ENCODE assay signal across 14 cellular contexts in genomic region chr2:159211447-159212396, GRCh38.
DNase-seq lines count a peak whose midpoint lies in the region; ATAC-seq and TF ChIP-seq lines count a peak whose summit lies in the region.
"Had no signal": no experiment of that assay in that cellular context is flagged by ENCODE, and none has a peak within 500 bp of the region (broad histone marks: within the 10 kb centered on the region; RNA-seq: fewer than 3 reads in every experiment).

No MANE protein-coding gene starts in this region.

- peaks cover 14% of the 10 kb centered on the region for H3K36me3 ChIP-seq in rectal smooth muscle tissue (ENCODE audit: control insufficient read depth, insufficient read depth, low read length)

- H3K4me3 ChIP-seq in rectal smooth muscle tissue (ENCODE audit: low read length), result no peak overlapping the region
- H3K4me3 ChIP-seq: MG63 had no signal

- H3K9ac ChIP-seq in rectal smooth muscle tissue (ENCODE audit: low read length), result peak overlapping the region; percentile 7

- H3K27ac Mint-ChIP-seq in HFFc6, result peak overlapping the region; percentile 9; the same call in 1 of the 2 replicates
- peak overlapping the region; percentile 63 to 83 (median 75) for H3K27ac Mint-ChIP-seq in immature natural killer cell

- DNase-seq in HFFc6 (no peak), immature natural killer cell (no peak), GDM1 (lab: John Stamatoyannopoulos, UW) (no peak), HT-29 (ENCODE audit: low spot score) (no peak), globus pallidus (ENCODE audit: low spot score) (no peak)
- DNase-seq: activated T-cell treated with anti-CD3 and anti-CD28 coated beads, Interleukin-2, amount 50 U/mL, for 48 hours; CD4-positive, alpha-beta memory T cell; GOT3; MG63; NCI-H526 treated with DMSO at 0.1 percent for 48 hours had no signal

- no peak overlapping the region for H3K4me3 Mint-ChIP-seq in HFFc6
- H3K4me3 Mint-ChIP-seq in immature natural killer cell, result peak overlapping the region; percentile 24 to 58 (median 45)
- H3K4me3 Mint-ChIP-seq: CD4-positive, alpha-beta memory T cell had no signal

- no peak for TF ChIP-seq CTCF in HFFc6 (IDR thresholded peaks at IDR 0.05)

- H3K4me1 Mint-ChIP-seq in HFFc6 (ENCODE audit: low read depth), result peaks cover 13% of the 10 kb centered on the region
- peaks cover 59 to 63% of the 10 kb centered on the region in 2 donors for H3K4me1 Mint-ChIP-seq in immature natural killer cell

- H3K27ac ChIP-seq in angular gyrus (ENCODE audit: low read depth, low read length), result peak overlapping the region; percentile 22
- H3K27ac ChIP-seq in rectal smooth muscle tissue (ENCODE audit: low read depth, low read length), result no peak overlapping the region

- H3K4me1 ChIP-seq in rectal smooth muscle tissue (ENCODE audit: control insufficient read depth, insufficient read depth, low read length), result peaks cover 2% of the 10 kb centered on the region

- no peaks in the 10 kb centered on the region for H3K27me3 ChIP-seq in rectal smooth muscle tissue (ENCODE audit: control insufficient read depth, insufficient read depth, low read length)
- H3K27me3 ChIP-seq: MG63 had no signal

- no peak for ATAC-seq in HG03095 (IDR thresholded peaks at IDR 0.05; ENCODE audit: unreplicated experiment)
- ATAC-seq: SK-N-SH treated with all-trans-retinoic acid at 6 μM for 48 hours had no signal

- H3K9me3 Mint-ChIP-seq in HFFc6 (no peaks in the 10 kb centered on the region), immature natural killer cell (no peaks in the 10 kb centered on the region)

- H3K27me3 Mint-ChIP-seq in HFFc6 (ENCODE audit: insufficient read depth), result peaks cover 4% of the 10 kb centered on the region; the same call in 1 of the 2 replicates
- peaks cover 2 to 4% (median 3%) of the 10 kb centered on the region in 3 donors for H3K27me3 Mint-ChIP-seq in immature natural killer cell (ENCODE audit: low read depth in 3 of 3)
- H3K27me3 Mint-ChIP-seq: CD4-positive, alpha-beta memory T cell had no signal

- peaks cover 26% of the 10 kb centered on the region for H3K36me3 Mint-ChIP-seq in HFFc6 (ENCODE audit: low read depth)
- peaks cover 0 to 3% (median 0%) of the 10 kb centered on the region in 3 donors for H3K36me3 Mint-ChIP-seq in immature natural killer cell
- H3K36me3 Mint-ChIP-seq: CD4-positive, alpha-beta memory T cell had no signal
